Comparison of ENCODE assay signal across 19 cellular contexts in the genomic region with DNA sequence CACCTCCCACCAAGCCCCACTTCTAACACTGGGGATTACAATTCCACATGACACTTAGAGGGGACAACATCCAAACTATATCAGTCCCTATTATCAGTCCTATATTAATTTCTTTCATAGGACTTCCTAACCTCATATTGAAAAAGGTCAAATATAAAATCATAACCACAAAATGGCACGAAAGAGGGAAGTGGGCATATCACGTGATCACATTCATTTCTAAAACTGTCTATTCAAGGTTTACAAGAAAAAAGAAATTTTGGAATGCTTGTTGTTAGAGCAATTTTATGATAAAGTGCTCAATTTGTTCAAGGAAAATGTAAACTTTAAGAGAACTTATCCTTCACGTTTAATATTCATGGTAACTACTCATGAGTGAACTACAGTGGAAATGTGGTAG. TPM values are rescaled to one million over a fixed set of nuclear protein-coding genes. Genes with fewer than 3 reads are reported as not detected.
DNase-seq lines count a peak whose midpoint lies in the region; ATAC-seq, FAIRE-seq and TF ChIP-seq lines count a peak whose summit lies in the region.
"Had no signal": no experiment of that assay in that cellular context is flagged by ENCODE, and none has a peak within 500 bp of the region (broad histone marks: within the 10 kb centered on the region; RNA-seq: fewer than 3 reads in every experiment).

No MANE protein-coding gene starts in this region.

- 6% methylated on average over 3 of the region's 3 CpGs for WGBS in K562 (ENCODE audit: insufficient coverage, low coverage, missing lambda C conversion rate)

- H3K4me3 ChIP-seq in DOHH2 (ENCODE audit: low read length): no peak overlapping the region
- no peak overlapping the region for H3K4me3 ChIP-seq in OCI-LY3 (ENCODE audit: low read length)
- no peak overlapping the region for H3K4me3 ChIP-seq in K562
- H3K4me3 ChIP-seq in Karpas-422 (ENCODE audit: low read length): no peak overlapping the region
- H3K4me3 ChIP-seq: GM23248 had no signal

- H3K27me3 ChIP-seq in DOHH2 (ENCODE audit: control insufficient read depth, low read length) (no peaks in the 10 kb centered on the region), OCI-LY3 (ENCODE audit: low read depth, low read length) (no peaks in the 10 kb centered on the region), K562 (ENCODE audit: control insufficient read depth in 2 of 2, insufficient read depth in 2 of 2, low read length in 2 of 2) (no peaks in the 10 kb centered on the region), Karpas-422 (ENCODE audit: low read length) (no peaks in the 10 kb centered on the region)

- H3K9me2 ChIP-seq in DOHH2 (replicated peaks; ENCODE audit: control insufficient read depth, low read length): no peaks in the 10 kb centered on the region
- no peaks in the 10 kb centered on the region for H3K9me2 ChIP-seq in Karpas-422 (replicated peaks; ENCODE audit: insufficient read depth, low read length)

- no peak overlapping the region for H3K4me3 Mint-ChIP-seq in T-helper 2 cell treated with Interferon-gamma antibody and Interleukin-4, amounts not matched to agents 5 μg/mL and 100 μg/mL, for 36 hours
- H3K4me3 Mint-ChIP-seq: CD8-positive, alpha-beta T cell had no signal

- H3K9ac ChIP-seq in OCI-LY3 (ENCODE audit: low read length) (no peak overlapping the region), K562 (ENCODE audit: insufficient read depth in 1 of 2, low read depth in 2 of 2, low read length in 2 of 2) (no peak overlapping the region), Karpas-422 (ENCODE audit: low read length) (no peak overlapping the region)
- H3K9ac ChIP-seq: GM23248 had no signal

- TF ChIP-seq RAD21 in K562 (CRISPR knock-in tag; conservative IDR thresholded peaks at IDR 0.05 in 1 of 2, IDR thresholded peaks at IDR 0.05 in 1 of 2): no peak

- H3K27ac Mint-ChIP-seq in T-helper 2 cell treated with Interferon-gamma antibody and Interleukin-4, amounts not matched to agents 5 μg/mL and 100 μg/mL, for 36 hours: peak overlapping the region; percentile 5
- H3K27ac Mint-ChIP-seq in activated naive CD4-positive, alpha-beta T cell treated with anti-CD3 and anti-CD28 coated beads, Interleukin-2, amount 50 U/mL, for 72 hours: no peak overlapping the region
- H3K27ac Mint-ChIP-seq: CD8-positive, alpha-beta T cell had no signal

- H3K36me3 ChIP-seq in DOHH2 (ENCODE audit: control insufficient read depth, low read length): no peaks in the 10 kb centered on the region
- H3K36me3 ChIP-seq in OCI-LY3 (replicated peaks; ENCODE audit: low read depth, low read length): no peaks in the 10 kb centered on the region
- H3K36me3 ChIP-seq in K562 (ENCODE audit: control insufficient read depth, insufficient read depth, low read length): no peaks in the 10 kb centered on the region
- H3K36me3 ChIP-seq in Karpas-422 (ENCODE audit: insufficient read depth, low read length): no peaks in the 10 kb centered on the region

- ATAC-seq in K562: no peak
- no peak for ATAC-seq in activated naive CD4-positive, alpha-beta T cell treated with anti-CD3 and anti-CD28 coated beads, Interleukin-2, amount 50 U/mL, for 72 hours
- ATAC-seq: CD8-positive, alpha-beta T cell; HCT116 had no signal

- no peaks in the 10 kb centered on the region for H3K79me2 ChIP-seq in DOHH2 (ENCODE audit: control insufficient read depth, low read length)
- no peaks in the 10 kb centered on the region for H3K79me2 ChIP-seq in OCI-LY3 (ENCODE audit: low read length)
- no peaks in the 10 kb centered on the region for H3K79me2 ChIP-seq in K562 (ENCODE audit: control insufficient read depth, insufficient read depth, low read length)
- no peaks in the 10 kb centered on the region for H3K79me2 ChIP-seq in Karpas-422 (ENCODE audit: low read length)

- H2AFZ ChIP-seq in OCI-LY3 (ENCODE audit: low read depth, low read length) (no peak overlapping the region), K562 (ENCODE audit: low read depth, low read length) (no peak overlapping the region), Karpas-422 (ENCODE audit: low read length) (no peak overlapping the region)
- H2AFZ ChIP-seq: GM23248 had no signal

- H3K9me3 ChIP-seq in DOHH2 (ENCODE audit: control insufficient read depth, insufficient read depth, low read length) (no peaks in the 10 kb centered on the region), OCI-LY3 (ENCODE audit: insufficient read depth, low read length) (no peaks in the 10 kb centered on the region), K562 (replicated peaks; ENCODE audit: control insufficient read depth, insufficient read depth, low read depth, low read length) (no peaks in the 10 kb centered on the region), Karpas-422 (ENCODE audit: low read length) (no peaks in the 10 kb centered on the region)

- in situ Hi-C loops in K562 (cut with MboI): no loop called here

- POLR2A ChIA-PET in K562 (lab: Yijun Ruan, JAX): no interaction called here

- peaks cover 6% of the 10 kb centered on the region for H3K9me3 Mint-ChIP-seq in T-helper 2 cell treated with Interferon-gamma antibody and Interleukin-4, amounts not matched to agents 5 μg/mL and 100 μg/mL, for 36 hours
- peaks cover 0 to 9% of the 10 kb centered on the region in 2 donors for H3K9me3 Mint-ChIP-seq in activated naive CD4-positive, alpha-beta T cell treated with anti-CD3 and anti-CD28 coated beads, Interleukin-2, amount 50 U/mL, for 72 hours

- no TSS peak for BruUV-seq in K562 (replicated peaks; lab: Mats Ljungman, UMichigan)

- peaks cover 5% of the 10 kb centered on the region for H3K4me1 Mint-ChIP-seq in T-helper 2 cell treated with Interferon-gamma antibody and Interleukin-4, amounts not matched to agents 5 μg/mL and 100 μg/mL, for 36 hours (ENCODE audit: low read depth)

- intact Hi-C loops in K562 (cut with micrococcal nuclease): no loop called here

- H3K27ac ChIP-seq in DOHH2 (ENCODE audit: low read depth, low read length) (no peak overlapping the region), OCI-LY3 (ENCODE audit: low read length) (no peak overlapping the region), K562 (ENCODE audit: extremely low read depth, low read depth, low read length) (no peak overlapping the region), Karpas-422 (ENCODE audit: low read length) (no peak overlapping the region)
- H3K27ac ChIP-seq: C4-2B, GM23248 had no signal

- H3F3A ChIP-seq in DOHH2 (ENCODE audit: control insufficient read depth, insufficient read depth): no peaks in the 10 kb centered on the region

- TF ChIP-seq CTCF in DOHH2 (IDR thresholded peaks at IDR 0.05; ENCODE audit: low read depth, low read length, poor library complexity, severe bottlenecking): no peak
- TF ChIP-seq CTCF in OCI-LY3 (IDR thresholded peaks at IDR 0.05; ENCODE audit: low read depth, low read length): no peak
- TF ChIP-seq CTCF in K562 (IDR thresholded peaks at IDR 0.05 in 2 of 3, conservative IDR thresholded peaks at IDR 0.05 in 1 of 3; ENCODE audit: insufficient read depth in 2 of 3, low read depth in 1 of 3, low read length in 3 of 3): no peak

- no peaks in the 10 kb centered on the region for H4K20me1 ChIP-seq in DOHH2 (ENCODE audit: control insufficient read depth, insufficient read depth, low read depth, low read length)
- H4K20me1 ChIP-seq in OCI-LY3 (ENCODE audit: insufficient read depth, low read length): no peaks in the 10 kb centered on the region
- no peaks in the 10 kb centered on the region for H4K20me1 ChIP-seq in K562 (replicated peaks; ENCODE audit: control insufficient read depth, insufficient read depth, low read length)
- H4K20me1 ChIP-seq in Karpas-422 (ENCODE audit: insufficient read depth, low read depth, low read length): no peaks in the 10 kb centered on the region

- no peaks in the 10 kb centered on the region for H3K9me1 ChIP-seq in K562 (ENCODE audit: control insufficient read depth, insufficient read depth, low read length)

- CTCF ChIA-PET in K562 (lab: Yijun Ruan, JAX; ENCODE audit: low intra/inter-chr PET ratio): no interaction called here

- H3K4me2 ChIP-seq in DOHH2 (ENCODE audit: low read length) (peak overlapping the region; percentile 13), OCI-LY3 (ENCODE audit: low read length) (0 out of 2 replicates have a peak overlapping the region, but pooled peaks have one; percentile 17), K562 (ENCODE audit: insufficient read depth, low read length) (no peak overlapping the region), Karpas-422 (ENCODE audit: low read depth, low read length, poor library complexity, severe bottlenecking) (no peak overlapping the region)

- no peak for DNase-seq in T-helper 2 cell treated with Interferon-gamma antibody and Interleukin-4, amounts not matched to agents 5 μg/mL and 100 μg/mL, for 36 hours (ENCODE audit: low spot score)
- DNase-seq in T-helper 2 cell: no peak
- no peak for DNase-seq in K562 (ENCODE audit: extremely low read depth in 1 of 4, low spot score in 3 of 4)
- DNase-seq in activated naive CD4-positive, alpha-beta T cell treated with anti-CD3 and anti-CD28 coated beads, Interleukin-2, amount 50 U/mL, for 72 hours (ENCODE audit: low spot score in 2 of 2): no peak
- no peak for DNase-seq in Karpas-422
- DNase-seq: ACHN; CD8-positive, alpha-beta T cell; COR-L47; DMS153; DND-41; GM23248 had no signal

- peaks cover 9% of the 10 kb centered on the region for H3K4me1 ChIP-seq in DOHH2 (ENCODE audit: control insufficient read depth, low read length)
- H3K4me1 ChIP-seq in OCI-LY3 (ENCODE audit: low read length): peaks cover 6% of the 10 kb centered on the region
- H3K4me1 ChIP-seq in K562 (replicated peaks in 1 of 2; ENCODE audit: control insufficient read depth in 2 of 2, insufficient read depth in 2 of 2, low read length in 2 of 2): no peaks in the 10 kb centered on the region
- H3K4me1 ChIP-seq in Karpas-422 (ENCODE audit: low read length): no peaks in the 10 kb centered on the region

- peaks cover 11% of the 10 kb centered on the region for H3K27me3 Mint-ChIP-seq in T-helper 2 cell treated with Interferon-gamma antibody and Interleukin-4, amounts not matched to agents 5 μg/mL and 100 μg/mL, for 36 hours (ENCODE audit: low read depth)

- no peaks in the 10 kb centered on the region for H3K36me3 Mint-ChIP-seq in T-helper 2 cell treated with Interferon-gamma antibody and Interleukin-4, amounts not matched to agents 5 μg/mL and 100 μg/mL, for 36 hours (ENCODE audit: low read depth)
- H3K36me3 Mint-ChIP-seq in activated naive CD4-positive, alpha-beta T cell treated with anti-CD3 and anti-CD28 coated beads, Interleukin-2, amount 50 U/mL, for 72 hours: peaks cover 0 to 9% of the 10 kb centered on the region in 2 donors
- H3K36me3 Mint-ChIP-seq: CD8-positive, alpha-beta T cell had no signal

- TF ChIP-seq EP300 in K562 (IDR thresholded peaks at IDR 0.05; ENCODE audit: low read length): no peak

- no peak for TF ChIP-seq POLR2A in K562 (conservative IDR thresholded peaks at IDR 0.05)

- no peak for FAIRE-seq in K562 (lab: Jason Lieb, UNC)
- FAIRE-seq: D721Med, GM18507, H54, HTR-8/SVneo had no signal

RNA-seq across cellular contexts. Expression of a gene that starts 13.2 kb away (rescaled TPM):
- 18.0 and 54.7 TPM in 2 replicates for total RNA-seq in K562 (2011; cell fraction: chromatin; rRNA removed; ENCODE audit: low replicate concordance)
- total RNA-seq in K562 (2011; cell fraction: nucleolus; rRNA removed): 8.5 and 10.9 TPM in 2 replicates
- total RNA-seq in K562 (2011; cell fraction: nucleoplasm; rRNA removed): 18.6 and 26.0 TPM in 2 replicates
- total RNA-seq in K562 (2014; rRNA removed) (24.8 and 27.3 TPM in 2 replicates), K562 (2014; rRNA removed; fragmentation: Illumina TruSeq; extraction: Trizol) (44.2 and 50.5 TPM in 2 replicates), K562 (2015; rRNA removed; fragmentation: Illumina TruSeq; extraction: Trizol) (41.2 and 45.5 TPM in 2 replicates), K562 (2021) (36.8 and 37.6 TPM in 2 replicates)
- polyA plus RNA-seq in K562 (2011; rRNA removed) (41.4 and 56.6 TPM in 2 replicates), K562 (2014; fragmentation: Illumina TruSeq; extraction: Trizol) (37.1 and 48.2 TPM in 2 replicates), K562 (2014; fragmentation: Nextera tagmentation; extraction: Ambion mirVana) (10 to 100 TPM; 22.3 to 66.8 TPM), K562 (2014; rRNA removed) (41.6 and 44.4 TPM in 2 replicates)
- polyA plus RNA-seq in K562 (2011; cell fraction: cytosol; rRNA removed): 7.6 and 15.3 TPM in 2 replicates
- 47.4 and 67.9 TPM in 2 replicates for polyA plus RNA-seq in K562 (2011; cell fraction: nucleus; rRNA removed)
- 18.2 and 27.1 TPM in 2 replicates for polyA plus RNA-seq in K562 (2012)
- 29.5 and 33.9 TPM in 2 replicates for polyA minus RNA-seq in K562 (2011; rRNA and poly(A)+ RNA removed)
- 27.4 and 31.3 TPM in 2 replicates for polyA minus RNA-seq in K562 (2011; cell fraction: cytosol; rRNA and poly(A)+ RNA removed)
- 16.4 and 29.8 TPM in 2 replicates for polyA minus RNA-seq in K562 (2011; cell fraction: nucleus; rRNA and poly(A)+ RNA removed)
- total RNA-seq in activated naive CD4-positive, alpha-beta T cell treated with anti-CD3 and anti-CD28 coated beads, Interleukin-2, amount 50 U/mL, for 72 hours: 10 to 100 TPM; 38.2 to 38.9 TPM
- total RNA-seq in Karpas-422 (2014; rRNA removed; shearing (Covaris generic); ENCODE audit: low replicate concordance): 8.6 and 16.1 TPM in 2 replicates

Comparison
In these comparisons a context has a peak if more than half of its experiments do, and no peak if none do; other contexts are left out.
1. H3K4me2 ChIP-seq: peak in DOHH2 (single experiment) and OCI-LY3 (single experiment); none in K562 (single experiment) and Karpas-422 (single experiment).